In the genomic region with DNA sequence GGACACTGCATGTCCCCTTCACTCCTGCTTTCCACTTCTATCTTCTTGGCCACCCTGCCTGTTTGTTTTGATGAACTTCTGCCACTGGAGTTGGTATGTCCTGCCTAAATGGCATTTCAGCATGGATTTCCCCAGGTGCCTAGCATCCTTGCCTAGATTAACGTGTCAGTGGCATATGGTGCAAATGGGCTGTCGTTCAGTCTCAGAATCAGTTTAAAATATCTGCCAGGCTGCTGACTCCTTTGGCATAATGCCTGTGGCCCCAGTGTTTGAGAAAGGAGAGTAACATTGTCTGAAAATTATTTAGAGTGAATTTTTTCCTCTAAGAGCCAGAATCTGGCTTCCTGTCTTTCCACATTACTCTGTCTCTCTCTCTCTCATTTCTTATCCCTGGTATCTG, we compare ENCODE assay signal across 13 cellular contexts.
DNase-seq lines count a peak whose midpoint lies in the region; ATAC-seq lines count a peak whose summit lies in the region.
"Had no signal": no experiment of that assay in that cellular context is flagged by ENCODE, and none has a peak within 500 bp of the region (broad histone marks: within the 10 kb centered on the region; RNA-seq: fewer than 3 reads in every experiment).

No MANE protein-coding gene starts in this region.

- DNase-seq in G401 (ENCODE audit: low spot score) (peak; percentile 90), NCI-H1694 treated with DMSO at 0.1 percent for 48 hours (lab: John Stamatoyannopoulos, UW) (peak; percentile 73), NCI-H82 treated with DMSO at 0.1 percent for 48 hours (lab: John Stamatoyannopoulos, UW; ENCODE audit: unreplicated experiment) (peak; percentile 31), left lobe of liver (ENCODE audit: low spot score) (no peak), NCI-H345 treated with DMSO at 0.1 percent for 48 hours (lab: John Stamatoyannopoulos, UW; ENCODE audit: unreplicated experiment) (no peak), KG1 (lab: John Stamatoyannopoulos, UW) (no peak)
- DNase-seq: Calu3; CD8-positive, alpha-beta T cell; DMS79; GF-D8; H9 had no signal

- H3K9me3 Mint-ChIP-seq in stimulated activated memory B cell treated with anti-CD40 and anti-IgM and Interleukin-4, amounts not matched to agents 10 μg/mL and 1 μg/mL and 100 μg/mL, for 72 hours: no peaks in the 10 kb centered on the region
- H3K9me3 Mint-ChIP-seq: CD8-positive, alpha-beta T cell; H9 had no signal

- ATAC-seq in left lobe of liver: peak; percentile 27
- ATAC-seq in stimulated activated memory B cell treated with anti-CD40 and anti-IgM and Interleukin-4, amounts not matched to agents 10 μg/mL and 1 μg/mL and 100 μg/mL, for 72 hours: no peak
- ATAC-seq: CD8-positive, alpha-beta T cell had no signal

- no peak overlapping the region for H3K4me3 Mint-ChIP-seq in stimulated activated memory B cell treated with anti-CD40 and anti-IgM and Interleukin-4, amounts not matched to agents 10 μg/mL and 1 μg/mL and 100 μg/mL, for 72 hours
- H3K4me3 Mint-ChIP-seq: B cell; CD8-positive, alpha-beta T cell; H9 had no signal

- no peaks in the 10 kb centered on the region for H3K36me3 Mint-ChIP-seq in stimulated activated memory B cell treated with anti-CD40 and anti-IgM and Interleukin-4, amounts not matched to agents 10 μg/mL and 1 μg/mL and 100 μg/mL, for 72 hours
- H3K36me3 Mint-ChIP-seq: CD8-positive, alpha-beta T cell had no signal

- no peak overlapping the region for H3K27ac Mint-ChIP-seq in stimulated activated memory B cell treated with anti-CD40 and anti-IgM and Interleukin-4, amounts not matched to agents 10 μg/mL and 1 μg/mL and 100 μg/mL, for 72 hours
- H3K27ac Mint-ChIP-seq: B cell; CD8-positive, alpha-beta T cell; H9 had no signal

- no peaks in the 10 kb centered on the region for H3K4me1 Mint-ChIP-seq in stimulated activated memory B cell treated with anti-CD40 and anti-IgM and Interleukin-4, amounts not matched to agents 10 μg/mL and 1 μg/mL and 100 μg/mL, for 72 hours
- H3K4me1 Mint-ChIP-seq: B cell had no signal

- in situ Hi-C loops in G401 (cut with HindIII; ENCODE audit: low sequenced_read_pairs): no loop called here

- H3K27me3 Mint-ChIP-seq in stimulated activated memory B cell treated with anti-CD40 and anti-IgM and Interleukin-4, amounts not matched to agents 10 μg/mL and 1 μg/mL and 100 μg/mL, for 72 hours: peaks cover 9% of the 10 kb centered on the region

Comparison
In these comparisons a context has a peak if more than half of its experiments do, and no peak if none do; other contexts are left out.
1. DNase-seq: peak in G401 (single experiment), NCI-H1694 treated with DMSO at 0.1 percent for 48 hours (single experiment) and NCI-H82 treated with DMSO at 0.1 percent for 48 hours (single experiment); none in left lobe of liver (single experiment), NCI-H345 treated with DMSO at 0.1 percent for 48 hours (single experiment) and KG1 (single experiment).